ENCODE assay signal across 1 cellular context in the genomic region with DNA sequence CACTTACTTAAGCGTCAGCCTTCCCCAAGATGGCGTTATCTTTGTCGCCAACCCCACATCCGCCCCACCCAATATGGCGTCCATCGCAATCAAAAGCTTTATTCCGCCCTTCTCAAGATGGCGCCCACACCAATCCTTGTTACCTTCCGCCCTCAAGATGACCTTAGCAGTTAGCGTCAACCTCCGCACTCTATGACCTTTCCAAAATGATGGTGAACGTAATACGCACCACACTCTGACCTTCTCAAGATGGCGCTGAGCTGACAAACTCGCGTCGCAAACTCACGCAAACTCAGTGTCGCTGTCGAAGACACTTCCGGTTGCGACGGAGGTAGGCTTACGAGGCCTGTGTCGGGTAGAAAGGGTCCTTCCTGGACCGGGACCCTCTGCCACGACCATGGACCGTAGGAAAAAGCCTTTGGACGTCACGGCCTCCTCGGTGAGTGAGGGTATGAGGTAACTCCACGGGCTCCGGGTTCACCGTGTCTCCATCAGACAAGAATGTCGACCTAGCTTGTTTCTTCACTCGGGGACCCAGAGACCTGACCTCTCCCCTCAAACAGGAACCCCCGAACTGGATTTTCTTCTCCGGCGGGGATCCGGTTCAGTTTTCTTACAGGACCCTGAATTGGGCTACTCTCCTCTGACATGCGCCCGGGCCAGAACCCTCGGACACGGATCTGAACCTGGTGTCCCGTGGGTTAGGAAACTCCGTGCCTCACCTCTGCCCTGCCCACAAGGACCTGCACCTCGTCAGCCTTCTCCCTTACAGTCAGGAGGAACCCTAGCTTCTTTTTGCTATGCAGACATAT.
TF ChIP-seq lines count a peak whose summit lies in the region.

Gene CCDC174, plus strand, starts transcription at position 323 of the 812 bp plus-strand sequence. Its CDS starts 75 bp downstream, at position 398.

TF ChIP-seq in WTC11, 78 proteins besides CTCF, POLR2A, EP300 and RAD21 (continued from another document):
- TF ChIP-seq, protein P1, sequence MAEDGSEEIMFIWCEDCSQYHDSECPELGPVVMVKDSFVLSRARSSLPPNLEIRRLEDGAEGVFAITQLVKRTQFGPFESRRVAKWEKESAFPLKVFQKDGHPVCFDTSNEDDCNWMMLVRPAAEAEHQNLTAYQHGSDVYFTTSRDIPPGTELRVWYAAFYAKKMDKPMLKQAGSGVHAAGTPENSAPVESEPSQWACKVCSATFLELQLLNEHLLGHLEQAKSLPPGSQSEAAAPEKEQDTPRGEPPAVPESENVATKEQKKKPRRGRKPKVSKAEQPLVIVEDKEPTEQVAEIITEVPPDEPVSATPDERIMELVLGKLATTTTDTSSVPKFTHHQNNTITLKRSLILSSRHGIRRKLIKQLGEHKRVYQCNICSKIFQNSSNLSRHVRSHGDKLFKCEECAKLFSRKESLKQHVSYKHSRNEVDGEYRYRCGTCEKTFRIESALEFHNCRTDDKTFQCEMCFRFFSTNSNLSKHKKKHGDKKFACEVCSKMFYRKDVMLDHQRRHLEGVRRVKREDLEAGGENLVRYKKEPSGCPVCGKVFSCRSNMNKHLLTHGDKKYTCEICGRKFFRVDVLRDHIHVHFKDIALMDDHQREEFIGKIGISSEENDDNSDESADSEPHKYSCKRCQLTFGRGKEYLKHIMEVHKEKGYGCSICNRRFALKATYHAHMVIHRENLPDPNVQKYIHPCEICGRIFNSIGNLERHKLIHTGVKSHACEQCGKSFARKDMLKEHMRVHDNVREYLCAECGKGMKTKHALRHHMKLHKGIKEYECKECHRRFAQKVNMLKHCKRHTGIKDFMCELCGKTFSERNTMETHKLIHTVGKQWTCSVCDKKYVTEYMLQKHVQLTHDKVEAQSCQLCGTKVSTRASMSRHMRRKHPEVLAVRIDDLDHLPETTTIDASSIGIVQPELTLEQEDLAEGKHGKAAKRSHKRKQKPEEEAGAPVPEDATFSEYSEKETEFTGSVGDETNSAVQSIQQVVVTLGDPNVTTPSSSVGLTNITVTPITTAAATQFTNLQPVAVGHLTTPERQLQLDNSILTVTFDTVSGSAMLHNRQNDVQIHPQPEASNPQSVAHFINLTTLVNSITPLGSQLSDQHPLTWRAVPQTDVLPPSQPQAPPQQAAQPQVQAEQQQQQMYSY (CRISPR knock-in tag; IDR thresholded peaks at IDR 0.05) = peak; percentile 37; the same call in 1 of the 2 replicates
- TF ChIP-seq, protein P2, sequence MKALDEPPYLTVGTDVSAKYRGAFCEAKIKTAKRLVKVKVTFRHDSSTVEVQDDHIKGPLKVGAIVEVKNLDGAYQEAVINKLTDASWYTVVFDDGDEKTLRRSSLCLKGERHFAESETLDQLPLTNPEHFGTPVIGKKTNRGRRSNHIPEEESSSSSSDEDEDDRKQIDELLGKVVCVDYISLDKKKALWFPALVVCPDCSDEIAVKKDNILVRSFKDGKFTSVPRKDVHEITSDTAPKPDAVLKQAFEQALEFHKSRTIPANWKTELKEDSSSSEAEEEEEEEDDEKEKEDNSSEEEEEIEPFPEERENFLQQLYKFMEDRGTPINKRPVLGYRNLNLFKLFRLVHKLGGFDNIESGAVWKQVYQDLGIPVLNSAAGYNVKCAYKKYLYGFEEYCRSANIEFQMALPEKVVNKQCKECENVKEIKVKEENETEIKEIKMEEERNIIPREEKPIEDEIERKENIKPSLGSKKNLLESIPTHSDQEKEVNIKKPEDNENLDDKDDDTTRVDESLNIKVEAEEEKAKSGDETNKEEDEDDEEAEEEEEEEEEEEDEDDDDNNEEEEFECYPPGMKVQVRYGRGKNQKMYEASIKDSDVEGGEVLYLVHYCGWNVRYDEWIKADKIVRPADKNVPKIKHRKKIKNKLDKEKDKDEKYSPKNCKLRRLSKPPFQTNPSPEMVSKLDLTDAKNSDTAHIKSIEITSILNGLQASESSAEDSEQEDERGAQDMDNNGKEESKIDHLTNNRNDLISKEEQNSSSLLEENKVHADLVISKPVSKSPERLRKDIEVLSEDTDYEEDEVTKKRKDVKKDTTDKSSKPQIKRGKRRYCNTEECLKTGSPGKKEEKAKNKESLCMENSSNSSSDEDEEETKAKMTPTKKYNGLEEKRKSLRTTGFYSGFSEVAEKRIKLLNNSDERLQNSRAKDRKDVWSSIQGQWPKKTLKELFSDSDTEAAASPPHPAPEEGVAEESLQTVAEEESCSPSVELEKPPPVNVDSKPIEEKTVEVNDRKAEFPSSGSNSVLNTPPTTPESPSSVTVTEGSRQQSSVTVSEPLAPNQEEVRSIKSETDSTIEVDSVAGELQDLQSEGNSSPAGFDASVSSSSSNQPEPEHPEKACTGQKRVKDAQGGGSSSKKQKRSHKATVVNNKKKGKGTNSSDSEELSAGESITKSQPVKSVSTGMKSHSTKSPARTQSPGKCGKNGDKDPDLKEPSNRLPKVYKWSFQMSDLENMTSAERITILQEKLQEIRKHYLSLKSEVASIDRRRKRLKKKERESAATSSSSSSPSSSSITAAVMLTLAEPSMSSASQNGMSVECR (CRISPR knock-in tag; IDR thresholded peaks at IDR 0.05; ENCODE audit: borderline replicate concordance) = peak; percentile 60; the same call in 1 of the 2 replicates
- TF ChIP-seq ZNF423 (CRISPR knock-in tag; IDR thresholded peaks at IDR 0.05) = no peak
- no peak for TF ChIP-seq ZNF263 (CRISPR knock-in tag; IDR thresholded peaks at IDR 0.05; ENCODE audit: low read depth)
- TF ChIP-seq ZNF396 (CRISPR knock-in tag; IDR thresholded peaks at IDR 0.05; ENCODE audit: borderline replicate concordance) = peak; percentile 60; the same call in 1 of the 2 replicates
- TF ChIP-seq, protein P3, sequence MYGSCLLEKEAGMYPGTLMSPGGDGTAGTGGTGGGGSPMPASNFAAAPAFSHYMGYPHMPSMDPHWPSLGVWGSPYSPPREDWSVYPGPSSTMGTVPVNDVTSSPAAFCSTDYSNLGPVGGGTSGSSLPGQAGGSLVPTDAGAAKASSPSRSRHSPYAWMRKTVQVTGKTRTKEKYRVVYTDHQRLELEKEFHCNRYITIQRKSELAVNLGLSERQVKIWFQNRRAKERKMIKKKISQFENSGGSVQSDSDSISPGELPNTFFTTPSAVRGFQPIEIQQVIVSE (CRISPR knock-in tag; IDR thresholded peaks at IDR 0.05; ENCODE audit: borderline replicate concordance) = no peak
- no peak for TF ChIP-seq NFE2L1 (CRISPR knock-in tag; IDR thresholded peaks at IDR 0.05)
- TF ChIP-seq FOXK1 (CRISPR knock-in tag; IDR thresholded peaks at IDR 0.05) = peak; percentile 98
- TF ChIP-seq, protein P4, sequence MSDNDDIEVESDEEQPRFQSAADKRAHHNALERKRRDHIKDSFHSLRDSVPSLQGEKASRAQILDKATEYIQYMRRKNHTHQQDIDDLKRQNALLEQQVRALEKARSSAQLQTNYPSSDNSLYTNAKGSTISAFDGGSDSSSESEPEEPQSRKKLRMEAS (CRISPR knock-in tag; IDR thresholded peaks at IDR 0.05) = peak; percentile 57
